Comparison of ENCODE assay signal across 30 cellular contexts in the genomic region with DNA sequence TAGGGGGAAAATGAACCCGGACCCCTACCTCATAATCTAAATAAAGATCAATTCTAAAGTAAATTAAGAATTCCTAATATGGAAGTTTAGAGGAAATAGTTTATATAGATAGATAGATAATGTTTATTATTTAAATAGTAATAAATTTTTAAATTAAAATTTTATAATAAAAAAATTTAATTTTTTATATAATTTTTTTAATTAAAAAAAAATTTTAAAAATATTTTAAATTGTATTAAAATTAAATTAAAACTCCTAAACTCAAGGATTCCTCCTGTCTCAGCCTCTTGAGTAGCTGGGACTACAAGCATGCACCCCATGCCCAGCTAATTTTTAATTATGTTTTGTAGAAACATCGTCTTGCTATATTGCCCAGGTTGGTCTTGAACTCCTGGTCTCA.
"Had no signal": no experiment of that assay in that cellular context is flagged by ENCODE, and none has a peak within 500 bp of the region (broad histone marks: within the 10 kb centered on the region; RNA-seq: fewer than 3 reads in every experiment).

No MANE protein-coding gene starts in this region.

- H3K4me1 ChIP-seq: ascending aorta, breast epithelium, gastrocnemius medialis, heart left ventricle had no signal

- H3K4me3 ChIP-seq: ascending aorta, breast epithelium, cardiac muscle cell, gastrocnemius medialis, heart left ventricle had no signal

- H3K4me1 Mint-ChIP-seq: activated B cell treated with CpG ODN at 0.5 μM for 24 hours; activated CD8-positive, alpha-beta memory T cell treated with anti-CD3 and anti-CD28 coated beads, Interleukin-2, amount 10 ng/mL, durations not matched to agents 7 days and 5 days; activated naive CD4-positive, alpha-beta T cell treated with anti-CD3 and anti-CD28 coated beads, Interleukin-2, amount 10 ng/mL, durations not matched to agents 7 days and 5 days; activated naive CD8-positive, alpha-beta T cell treated with anti-CD3 and anti-CD28 coated beads, Interleukin-2, amount 10 ng/mL, durations not matched to agents 7 days and 5 days; brain had no signal

- DNase-seq: activated B cell treated with CpG ODN at 0.5 μM for 24 hours; activated CD4-positive, alpha-beta memory T cell treated with anti-CD3 and anti-CD28 coated beads for 36 hours; activated CD4-positive, alpha-beta T cell treated with anti-CD3 and anti-CD28 coated beads for 48 hours; activated CD8-positive, alpha-beta memory T cell treated with anti-CD3 and anti-CD28 coated beads, Interleukin-2, amount 10 ng/mL, durations not matched to agents 7 days and 5 days; activated CD8-positive, alpha-beta memory T cell treated with anti-CD3 and anti-CD28 coated beads, Interleukin-2, amount 50 U/mL, for 4 hours; activated CD8-positive, alpha-beta T cell treated with anti-CD3 and anti-CD28 coated beads, Interleukin-2, amount 10 ng/mL, durations not matched to agents 7 days and 5 days; activated effector memory CD4-positive, alpha-beta T cell treated with anti-CD3 and anti-CD28 coated beads, Interleukin-2, amount 50 U/mL, for 16 hours; activated naive CD4-positive, alpha-beta T cell treated with anti-CD3 and anti-CD28 coated beads, Interleukin-2, amount 10 ng/mL, durations not matched to agents 7 days and 5 days; activated naive CD8-positive, alpha-beta T cell treated with anti-CD3 and anti-CD28 coated beads, Interleukin-2, amount 10 ng/mL, durations not matched to agents 7 days and 5 days; activated T-cell treated with anti-CD3 and anti-CD28 coated beads, Interleukin-2, amount 50 U/mL, for 1 hour; activated T-cell treated with anti-CD3 and anti-CD28 coated beads, Interleukin-2, amount 50 U/mL, for 48 hours; central memory CD4-positive, alpha-beta T cell; cerebellar nuclear complex; cortex of kidney; dermis blood vessel endothelial cell; effector CD4-positive, alpha-beta T cell; effector memory CD8-positive, alpha-beta T cell; foreskin fibroblast; gastrocnemius medialis; glutamatergic neuron; heart left ventricle; T-helper 2 cell had no signal

- H3K4me3 Mint-ChIP-seq: activated B cell treated with CpG ODN at 0.5 μM for 24 hours; activated CD4-positive, alpha-beta memory T cell treated with anti-CD3 and anti-CD28 coated beads for 36 hours; activated CD8-positive, alpha-beta memory T cell treated with anti-CD3 and anti-CD28 coated beads, Interleukin-2, amount 10 ng/mL, durations not matched to agents 7 days and 5 days; activated CD8-positive, alpha-beta T cell treated with anti-CD3 and anti-CD28 coated beads, Interleukin-2, amount 10 ng/mL, durations not matched to agents 7 days and 5 days; activated naive CD4-positive, alpha-beta T cell treated with anti-CD3 and anti-CD28 coated beads, Interleukin-2, amount 10 ng/mL, durations not matched to agents 7 days and 5 days; activated naive CD8-positive, alpha-beta T cell treated with anti-CD3 and anti-CD28 coated beads, Interleukin-2, amount 10 ng/mL, durations not matched to agents 7 days and 5 days; activated T-helper 1 cell treated with anti-CD3 and anti-CD28 coated beads, Interleukin-12 subunit alpha, Interleukin-12 subunit beta, Interleukin-2, Interleukin-4 antibody, amounts not matched to agents 30 ng/mL and 10 ng/mL and 1 ng/mL, durations not matched to agents 14 hours and 24 hours and 36 hours; brain; effector memory CD8-positive, alpha-beta T cell had no signal

- H3K27me3 ChIP-seq: ascending aorta, breast epithelium, cardiac muscle cell, gastrocnemius medialis, heart left ventricle had no signal

- H3K27ac Mint-ChIP-seq: activated B cell treated with CpG ODN at 0.5 μM for 24 hours; activated CD4-positive, alpha-beta memory T cell treated with anti-CD3 and anti-CD28 coated beads for 36 hours; activated CD8-positive, alpha-beta memory T cell treated with anti-CD3 and anti-CD28 coated beads, Interleukin-2, amount 10 ng/mL, durations not matched to agents 7 days and 5 days; activated CD8-positive, alpha-beta T cell treated with anti-CD3 and anti-CD28 coated beads, Interleukin-2, amount 10 ng/mL, durations not matched to agents 7 days and 5 days; activated naive CD4-positive, alpha-beta T cell treated with anti-CD3 and anti-CD28 coated beads, Interleukin-2, amount 10 ng/mL, durations not matched to agents 7 days and 5 days; activated naive CD4-positive, alpha-beta T cell treated with anti-CD3 and anti-CD28 coated beads, Interleukin-2, amount 50 U/mL, for 72 hours; activated naive CD8-positive, alpha-beta T cell treated with anti-CD3 and anti-CD28 coated beads, Interleukin-2, amount 10 ng/mL, durations not matched to agents 7 days and 5 days; activated T-helper 1 cell treated with anti-CD3 and anti-CD28 coated beads, Interleukin-12 subunit alpha, Interleukin-12 subunit beta, Interleukin-2, Interleukin-4 antibody, amounts not matched to agents 30 ng/mL and 10 ng/mL and 1 ng/mL, durations not matched to agents 14 hours and 24 hours and 36 hours; activated T-helper 2 cell treated with anti-CD3 and anti-CD28 coated beads, Interferon-gamma antibody, Interleukin-2, Interleukin-4, amounts not matched to agents 10 μg/mL and 5 μg/mL and 100 μg/mL, durations not matched to agents 14 hours and 24 hours and 36 hours; effector memory CD8-positive, alpha-beta T cell had no signal

- H3K27ac ChIP-seq: ascending aorta, breast epithelium, cardiac muscle cell, gastrocnemius medialis, heart left ventricle, VCaP had no signal

- H3K36me3 ChIP-seq: ascending aorta, breast epithelium, cardiac muscle cell, gastrocnemius medialis, heart left ventricle had no signal

- H3K9me3 Mint-ChIP-seq: activated B cell treated with CpG ODN at 0.5 μM for 24 hours; activated CD4-positive, alpha-beta memory T cell treated with anti-CD3 and anti-CD28 coated beads for 36 hours; activated naive CD4-positive, alpha-beta T cell treated with anti-CD3 and anti-CD28 coated beads, Interleukin-2, amount 10 ng/mL, durations not matched to agents 7 days and 5 days; activated naive CD4-positive, alpha-beta T cell treated with anti-CD3 and anti-CD28 coated beads, Interleukin-2, amount 50 U/mL, for 72 hours; activated naive CD8-positive, alpha-beta T cell treated with anti-CD3 and anti-CD28 coated beads, Interleukin-2, amount 10 ng/mL, durations not matched to agents 7 days and 5 days; activated T-helper 1 cell treated with anti-CD3 and anti-CD28 coated beads, Interleukin-12 subunit alpha, Interleukin-12 subunit beta, Interleukin-2, Interleukin-4 antibody, amounts not matched to agents 30 ng/mL and 10 ng/mL and 1 ng/mL, durations not matched to agents 14 hours and 24 hours and 36 hours; activated T-helper 2 cell treated with anti-CD3 and anti-CD28 coated beads, Interferon-gamma antibody, Interleukin-2, Interleukin-4, amounts not matched to agents 10 μg/mL and 5 μg/mL and 100 μg/mL, durations not matched to agents 14 hours and 24 hours and 36 hours; effector memory CD8-positive, alpha-beta T cell had no signal

- H3K36me3 Mint-ChIP-seq: activated CD4-positive, alpha-beta memory T cell treated with anti-CD3 and anti-CD28 coated beads for 36 hours; activated CD8-positive, alpha-beta memory T cell treated with anti-CD3 and anti-CD28 coated beads, Interleukin-2, amount 10 ng/mL, durations not matched to agents 7 days and 5 days; activated naive CD4-positive, alpha-beta T cell treated with anti-CD3 and anti-CD28 coated beads, Interleukin-2, amount 10 ng/mL, durations not matched to agents 7 days and 5 days; activated naive CD4-positive, alpha-beta T cell treated with anti-CD3 and anti-CD28 coated beads, Interleukin-2, amount 50 U/mL, for 72 hours; activated naive CD8-positive, alpha-beta T cell treated with anti-CD3 and anti-CD28 coated beads, Interleukin-2, amount 10 ng/mL, durations not matched to agents 7 days and 5 days; brain had no signal

- H3K27me3 Mint-ChIP-seq: activated B cell treated with CpG ODN at 0.5 μM for 24 hours; activated CD4-positive, alpha-beta memory T cell treated with anti-CD3 and anti-CD28 coated beads for 36 hours; activated naive CD4-positive, alpha-beta T cell treated with anti-CD3 and anti-CD28 coated beads, Interleukin-2, amount 10 ng/mL, durations not matched to agents 7 days and 5 days; effector memory CD8-positive, alpha-beta T cell had no signal

- H3K9me3 ChIP-seq: ascending aorta, breast epithelium, gastrocnemius medialis, heart left ventricle had no signal
